In the genomic region with DNA sequence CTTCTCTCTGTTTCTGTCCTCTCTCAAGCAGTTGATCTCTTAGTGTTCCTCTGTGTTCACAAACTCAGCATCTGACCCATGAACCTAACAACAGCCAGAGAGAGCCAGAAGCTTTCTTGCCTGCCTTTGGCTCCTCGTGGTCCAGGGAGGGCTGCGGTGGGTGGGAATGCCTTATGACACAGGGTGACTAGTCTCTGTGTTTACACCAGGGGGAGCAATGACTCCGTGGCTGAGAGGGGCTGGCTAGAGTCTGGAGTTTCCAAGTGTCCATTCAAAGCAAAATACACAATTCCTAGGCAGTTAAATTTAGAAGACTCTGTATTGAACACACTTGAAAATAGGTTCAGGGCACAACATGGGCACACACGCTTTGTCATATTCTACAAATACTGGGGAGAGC, we compare ENCODE assay signal across 8 cellular contexts.
A peak's percentile ranks its signal among the peaks of the same experiment; 100 is the strongest.
DNase-seq lines count a peak whose midpoint lies in the region; ATAC-seq and TF ChIP-seq lines count a peak whose summit lies in the region.
"Had no signal": no experiment of that assay in that cellular context is flagged by ENCODE, and none has a peak within 500 bp of the region (broad histone marks: within the 10 kb centered on the region; RNA-seq: fewer than 3 reads in every experiment).

No MANE protein-coding gene starts in this region.

- H3K4me3 ChIP-seq in Panc1 (ENCODE audit: low read depth in 2 of 2, low read length in 2 of 2): no peak overlapping the region
- H3K4me3 ChIP-seq in fibroblast of lung (replicated peaks in 1 of 4; ENCODE audit: control extremely low read depth in 1 of 4, insufficient read depth in 1 of 4, low read depth in 3 of 4, low read length in 4 of 4): no peak overlapping the region

- H3K27me3 ChIP-seq in Panc1 (ENCODE audit: control insufficient read depth, insufficient read depth, low read length): no peaks in the 10 kb centered on the region
- H3K27me3 ChIP-seq in fibroblast of lung (ENCODE audit: control insufficient read depth, insufficient read depth, low read length): no peaks in the 10 kb centered on the region

- no peak overlapping the region for H3K4me3 Mint-ChIP-seq in stimulated activated effector memory CD8-positive, alpha-beta T cell treated with anti-CD3 and anti-CD28 coated beads, Interleukin-12 subunit alpha, Interleukin-12 subunit beta, amount 100 ng/mL, for 72 hours
- H3K4me3 Mint-ChIP-seq: T-helper 1 cell treated with Interleukin-12 subunit alpha and Interleukin-12 subunit beta and Interleukin-4 antibody, amounts not matched to agents 30 μg/mL and 1 μg/mL, for 36 hours had no signal

- intact Hi-C loops in Panc1 (cut with micrococcal nuclease; ENCODE audit: unreplicated experiment): loop anchor here (10.0 kb wide), 1 partner anchor 131 kb away; no protein-coding TSS in a partner anchor

- no peaks in the 10 kb centered on the region for H4K20me1 ChIP-seq in fibroblast of lung (ENCODE audit: control insufficient read depth, extremely low read depth, insufficient read depth, low read length)

- no peaks in the 10 kb centered on the region for H3K79me2 ChIP-seq in fibroblast of lung (ENCODE audit: control insufficient read depth, insufficient read depth, low read length)

- DNase-seq in HEK293T (ENCODE audit: extremely low spot score): peak; percentile 47
- DNase-seq in Panc1 (ENCODE audit: low read depth, low spot score): no peak
- peak; percentile 16 to 33 for DNase-seq in fibroblast of lung (ENCODE audit: low read depth in 2 of 2)
- DNase-seq in nucleus accumbens (lab: John Stamatoyannopoulos, UW): peak in 33 of 56 donors; percentile 0 to 32 (median 6)
- no peak for DNase-seq in stimulated activated effector memory CD8-positive, alpha-beta T cell treated with anti-CD3 and anti-CD28 coated beads, Interleukin-12 subunit alpha, Interleukin-12 subunit beta, amount 100 ng/mL, for 72 hours (ENCODE audit: low spot score in 2 of 2)

- in situ Hi-C loops in Panc1 (cut with HindIII; ENCODE audit: low pct_unique_long_range_greater_than_20kb, low sequenced_read_pairs): no loop called here

- H3K36me3 ChIP-seq in Panc1 (ENCODE audit: control insufficient read depth, insufficient read depth, low read length) (no peaks in the 10 kb centered on the region), fibroblast of lung (ENCODE audit: control insufficient read depth, insufficient read depth, low read length) (no peaks in the 10 kb centered on the region)

- H3K36me3 Mint-ChIP-seq in stimulated activated effector memory CD8-positive, alpha-beta T cell treated with anti-CD3 and anti-CD28 coated beads, Interleukin-12 subunit alpha, Interleukin-12 subunit beta, amount 100 ng/mL, for 72 hours: no peaks in the 10 kb centered on the region

- H3K4me1 ChIP-seq in Panc1 (ENCODE audit: control insufficient read depth, insufficient read depth, low read length) (no peaks in the 10 kb centered on the region), fibroblast of lung (ENCODE audit: control insufficient read depth, extremely low read depth, insufficient read depth, low read length) (no peaks in the 10 kb centered on the region)

- H3K27ac ChIP-seq in Panc1 (ENCODE audit: low read length) (no peak overlapping the region), fibroblast of lung (ENCODE audit: insufficient read depth, low read length) (no peak overlapping the region)

- CTCF ChIA-PET in HEK293T (lab: Yijun Ruan, JAX) (interaction anchor here (1.0 kb wide), 1 partner anchor 128 kb away, joined by 4 read pairs; no protein-coding TSS in a partner anchor), Panc1 (lab: Charles Lee) (interaction anchor here (0.6 kb wide), 1 partner anchor 44 kb away, joined by 3 read pairs; no protein-coding TSS in a partner anchor)

- POLR2A ChIA-PET in HEK293T (lab: Yijun Ruan, JAX) (no interaction called here), Panc1 (lab: Charles Lee) (no interaction called here)

- no peak overlapping the region for H2AFZ ChIP-seq in fibroblast of lung (ENCODE audit: low read length)

- ATAC-seq in Panc1 (peak; percentile 89), HG03108 (IDR thresholded peaks at IDR 0.05; ENCODE audit: unreplicated experiment) (no peak)
- no peak for ATAC-seq in stimulated activated effector memory CD8-positive, alpha-beta T cell treated with anti-CD3 and anti-CD28 coated beads, Interleukin-12 subunit alpha, Interleukin-12 subunit beta, amount 100 ng/mL, for 72 hours

- BruUV-seq in Panc1 (replicated peaks; lab: Mats Ljungman, UMichigan): no TSS peak

- H3K4me2 ChIP-seq in fibroblast of lung (ENCODE audit: extremely low read depth, insufficient read depth, low read length): no peak overlapping the region

- H3K9ac ChIP-seq in fibroblast of lung (ENCODE audit: insufficient read depth, low read length): no peak overlapping the region

- TF ChIP-seq CTCF in GM12873 (IDR thresholded peaks at IDR 0.05; ENCODE audit: insufficient read depth, low read depth, low read length, missing control alignments) (peak; percentile 39), Panc1 (IDR thresholded peaks at IDR 0.05) (peak; percentile 60), fibroblast of lung (conservative IDR thresholded peaks at IDR 0.05 in 1 of 2, IDR thresholded peaks at IDR 0.05 in 1 of 2; ENCODE audit: low read depth in 1 of 2, low read length in 2 of 2) (peak; percentile 56 to 78)

- H3K4me1 Mint-ChIP-seq in stimulated activated effector memory CD8-positive, alpha-beta T cell treated with anti-CD3 and anti-CD28 coated beads, Interleukin-12 subunit alpha, Interleukin-12 subunit beta, amount 100 ng/mL, for 72 hours: no peaks in the 10 kb centered on the region

- no peak overlapping the region for H3K27ac Mint-ChIP-seq in stimulated activated effector memory CD8-positive, alpha-beta T cell treated with anti-CD3 and anti-CD28 coated beads, Interleukin-12 subunit alpha, Interleukin-12 subunit beta, amount 100 ng/mL, for 72 hours
- H3K27ac Mint-ChIP-seq: T-helper 1 cell treated with Interleukin-12 subunit alpha and Interleukin-12 subunit beta and Interleukin-4 antibody, amounts not matched to agents 30 μg/mL and 1 μg/mL, for 36 hours had no signal

- H3K9me3 ChIP-seq in Panc1 (ENCODE audit: control insufficient read depth, insufficient read depth, low read depth, low read length) (no peaks in the 10 kb centered on the region), fibroblast of lung (ENCODE audit: control insufficient read depth, insufficient read depth, low read depth, low read length) (no peaks in the 10 kb centered on the region)

- peaks cover 7% of the 10 kb centered on the region for H3K9me3 Mint-ChIP-seq in stimulated activated effector memory CD8-positive, alpha-beta T cell treated with anti-CD3 and anti-CD28 coated beads, Interleukin-12 subunit alpha, Interleukin-12 subunit beta, amount 100 ng/mL, for 72 hours
- H3K9me3 Mint-ChIP-seq: T-helper 1 cell treated with Interleukin-12 subunit alpha and Interleukin-12 subunit beta and Interleukin-4 antibody, amounts not matched to agents 30 μg/mL and 1 μg/mL, for 36 hours had no signal

TF ChIP-seq in HEK293T, 16 proteins besides CTCF, POLR2A, EP300 and RAD21:
- TF ChIP-seq FOXA1 (IDR thresholded peaks at IDR 0.05) (no peak), L3MBTL2 (conservative IDR thresholded peaks at IDR 0.05) (no peak), HDGF (IDR thresholded peaks at IDR 0.05; ENCODE audit: borderline replicate concordance) (no peak), ARNT (IDR thresholded peaks at IDR 0.05) (no peak), FOXM1 (IDR thresholded peaks at IDR 0.05; ENCODE audit: borderline replicate concordance) (no peak), ZNF384 (IDR thresholded peaks at IDR 0.05) (no peak), SUZ12 (IDR thresholded peaks at IDR 0.05) (no peak), NFRKB (IDR thresholded peaks at IDR 0.05) (no peak), CTBP1 (IDR thresholded peaks at IDR 0.05; ENCODE audit: borderline replicate concordance) (no peak)
- TF ChIP-seq, protein P1, sequence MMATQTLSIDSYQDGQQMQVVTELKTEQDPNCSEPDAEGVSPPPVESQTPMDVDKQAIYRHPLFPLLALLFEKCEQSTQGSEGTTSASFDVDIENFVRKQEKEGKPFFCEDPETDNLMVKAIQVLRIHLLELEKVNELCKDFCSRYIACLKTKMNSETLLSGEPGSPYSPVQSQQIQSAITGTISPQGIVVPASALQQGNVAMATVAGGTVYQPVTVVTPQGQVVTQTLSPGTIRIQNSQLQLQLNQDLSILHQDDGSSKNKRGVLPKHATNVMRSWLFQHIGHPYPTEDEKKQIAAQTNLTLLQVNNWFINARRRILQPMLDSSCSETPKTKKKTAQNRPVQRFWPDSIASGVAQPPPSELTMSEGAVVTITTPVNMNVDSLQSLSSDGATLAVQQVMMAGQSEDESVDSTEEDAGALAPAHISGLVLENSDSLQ (IDR thresholded peaks at IDR 0.05): no peak

Comparison
In these comparisons a context has a peak if more than half of its experiments do, and no peak if none do; other contexts are left out.
1. DNase-seq: peak in HEK293T (single experiment), fibroblast of lung (2 of 2) and nucleus accumbens (33 of 56); none in Panc1 (single experiment) and stimulated activated effector memory CD8-positive, alpha-beta T cell treated with anti-CD3 and anti-CD28 coated beads, Interleukin-12 subunit alpha, Interleukin-12 subunit beta, amount 100 ng/mL, for 72 hours (0 of 2).
2. Peak in every context shown above with its lines, with median percentiles within 50 percentile points of each other: CTCF ChIP-seq.